In genomic region chr15:48516125-48516524, GRCh38 we compare ENCODE assay signal across 18 cellular contexts.
"Had no signal": no experiment of that assay in that cellular context is flagged by ENCODE, and none has a peak within 500 bp of the region (broad histone marks: within the 10 kb centered on the region; RNA-seq: fewer than 3 reads in every experiment).

No MANE protein-coding gene starts in this region.

- H3K27ac Mint-ChIP-seq: dendritic cell treated with granulocyte-macrophage colony-stimulating factor and Interleukin-4, amounts not matched to agents 40 ng/mL and 50 ng/mL, for 4 days; effector memory CD8-positive, alpha-beta T cell; immature natural killer cell; natural killer cell; progenitor cell of endocrine pancreas had no signal

- H3K4me3 ChIP-seq: esophagus muscularis mucosa, gastroesophageal sphincter, mucosa of descending colon, ovary, right lobe of liver, tibial artery, upper lobe of left lung, uterus had no signal

- H3K27me3 ChIP-seq: esophagus muscularis mucosa, gastroesophageal sphincter, ovary, right lobe of liver, tibial artery, upper lobe of left lung, uterus had no signal

- H3K4me1 ChIP-seq: right lobe of liver, uterus had no signal

- ATAC-seq: effector memory CD8-positive, alpha-beta T cell; gastroesophageal sphincter; mucosa of descending colon; natural killer cell had no signal

- H3K9me3 ChIP-seq: esophagus muscularis mucosa, gastroesophageal sphincter, mucosa of descending colon, ovary, right lobe of liver, tibial artery, upper lobe of left lung, uterus had no signal

- DNase-seq: effector memory CD8-positive, alpha-beta T cell; immature natural killer cell; mucosa of descending colon; natural killer cell; ovary; right lobe of liver; small intestine; stimulated activated CD4-positive, alpha-beta T cell treated with anti-CD3 and anti-CD28 coated beads, Interleukin-12 subunit alpha, Interleukin-12 subunit beta, amount 100 ng/mL, for 4 hours; stimulated activated naive CD4-positive, alpha-beta T cell treated with Interleukin-2 at 50 U/mL for 16 hours; tibial artery; upper lobe of left lung; uterus had no signal

- H3K36me3 ChIP-seq: ovary, right lobe of liver, upper lobe of left lung, uterus had no signal

- H3K4me3 Mint-ChIP-seq: dendritic cell treated with granulocyte-macrophage colony-stimulating factor and Interleukin-4, amounts not matched to agents 40 ng/mL and 50 ng/mL, for 4 days; effector memory CD8-positive, alpha-beta T cell; immature natural killer cell; natural killer cell; neural crest cell had no signal

- H3K27ac ChIP-seq: epithelial cell of prostate, esophagus muscularis mucosa, gastroesophageal sphincter, ovary, right lobe of liver, tibial artery, upper lobe of left lung, uterus had no signal

- H3K4me1 Mint-ChIP-seq: immature natural killer cell, natural killer cell, neural crest cell had no signal

- H3K27me3 Mint-ChIP-seq: dendritic cell treated with granulocyte-macrophage colony-stimulating factor and Interleukin-4, amounts not matched to agents 40 ng/mL and 50 ng/mL, for 4 days had no signal

- H3K36me3 Mint-ChIP-seq: immature natural killer cell, natural killer cell had no signal

- H3K9me3 Mint-ChIP-seq: dendritic cell treated with granulocyte-macrophage colony-stimulating factor and Interleukin-4, amounts not matched to agents 40 ng/mL and 50 ng/mL, for 4 days; effector memory CD8-positive, alpha-beta T cell; natural killer cell; neural crest cell had no signal
